25 cellular contexts compared by ENCODE assay signal in the genomic region with DNA sequence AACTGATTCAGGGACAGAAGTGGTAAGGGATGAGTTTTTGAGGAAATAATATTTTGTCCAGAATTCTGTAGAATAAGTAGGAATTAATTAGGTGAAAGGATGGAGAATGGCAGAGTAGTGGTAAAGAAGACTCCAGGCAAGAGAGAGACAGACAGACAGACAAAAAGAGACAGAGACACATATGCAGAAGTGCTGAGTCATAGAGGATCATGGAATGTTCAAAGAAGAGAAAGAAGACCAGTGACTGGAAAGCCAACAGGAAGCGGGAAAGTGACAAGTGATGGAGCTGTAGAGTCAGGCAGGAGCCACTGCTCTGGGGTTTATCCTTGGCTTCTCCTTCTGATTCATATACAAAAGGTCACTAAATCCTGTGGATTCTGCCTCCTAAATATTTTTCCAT.
DNase-seq lines count a peak whose midpoint lies in the region; TF ChIP-seq lines count a peak whose summit lies in the region.
"Had no signal": no experiment of that assay in that cellular context is flagged by ENCODE, and none has a peak within 500 bp of the region (broad histone marks: within the 10 kb centered on the region; RNA-seq: fewer than 3 reads in every experiment).

No MANE protein-coding gene starts in this region.

- intact Hi-C loops in prostate gland (cut with DNase I), result no loop called here

- DNase-seq in DMS53 treated with DMSO at 0.1 percent for 48 hours (lab: John Stamatoyannopoulos, UW; ENCODE audit: unreplicated experiment) (peak; percentile 37), LHCN-M2 (ENCODE audit: low read depth) (peak; percentile 10), amniotic epithelial cell (ENCODE audit: low read depth) (peak; percentile 3), iris pigment epithelial cell (ENCODE audit: low read depth) (peak; percentile 27), osteocyte (ENCODE audit: extremely low spot score, unreplicated experiment) (no peak), RPMI8226 (no peak), NCI-H2196 (lab: John Stamatoyannopoulos, UW; ENCODE audit: unreplicated experiment) (no peak), prostate gland (ENCODE audit: low spot score) (no peak)
- DNase-seq: activated CD4-positive, alpha-beta memory T cell treated with anti-CD3 and anti-CD28 coated beads, Interleukin-2, amount 10 ng/mL, durations not matched to agents 7 days and 5 days; activated effector memory CD4-positive, alpha-beta T cell treated with anti-CD3 and anti-CD28 coated beads, Interleukin-2, amount 50 U/mL, for 16 hours; foreskin melanocyte; left ventricle myocardium inferior; midbrain; NCI-H1694; NCI-H2171; NCI-H69; ovary; right cardiac atrium; stimulated activated CD4-positive, alpha-beta T cell treated with anti-CD3 and anti-CD28 coated beads, Interleukin-4, amount 100 ng/mL, for 4 hours; stimulated activated naive CD4-positive, alpha-beta T cell treated with Interleukin-2 at 50 U/mL for 16 hours; SW 1271 had no signal

- no peaks in the 10 kb centered on the region for H3K4me1 ChIP-seq in prostate gland (replicated peaks)
- H3K4me1 ChIP-seq: left ventricle myocardium inferior, vagina had no signal

- no peak for TF ChIP-seq CTCF in osteocyte (IDR thresholded peaks at IDR 0.05)
- no peak for TF ChIP-seq CTCF in prostate gland (IDR thresholded peaks at IDR 0.05)

- no peaks in the 10 kb centered on the region for H3K36me3 Mint-ChIP-seq in osteocyte (ENCODE audit: unreplicated experiment)
- H3K36me3 Mint-ChIP-seq: CD14-positive monocyte; natural killer cell treated with Interleukin-12 subunit alpha and Interleukin-12 subunit beta and Interleukin-15 and Interleukin-18, amount 100 ng/mL, for 72 hours had no signal

- no peaks in the 10 kb centered on the region for H3K4me1 Mint-ChIP-seq in osteocyte (ENCODE audit: unreplicated experiment)
- H3K4me1 Mint-ChIP-seq: activated CD4-positive, alpha-beta memory T cell treated with anti-CD3 and anti-CD28 coated beads, Interleukin-2, amount 10 ng/mL, durations not matched to agents 7 days and 5 days; CD14-positive monocyte had no signal

- no peaks in the 10 kb centered on the region for H3K9me3 Mint-ChIP-seq in osteocyte (ENCODE audit: unreplicated experiment)
- H3K9me3 Mint-ChIP-seq: natural killer cell treated with Interleukin-12 subunit alpha and Interleukin-12 subunit beta and Interleukin-15 and Interleukin-18, amount 100 ng/mL, for 72 hours had no signal

- no peak overlapping the region for H3K4me3 Mint-ChIP-seq in osteocyte (ENCODE audit: unreplicated experiment)
- H3K4me3 Mint-ChIP-seq: activated CD4-positive, alpha-beta memory T cell treated with anti-CD3 and anti-CD28 coated beads, Interleukin-2, amount 10 ng/mL, durations not matched to agents 7 days and 5 days; CD14-positive monocyte; natural killer cell treated with Interleukin-12 subunit alpha and Interleukin-12 subunit beta and Interleukin-15 and Interleukin-18, amount 100 ng/mL, for 72 hours had no signal

- no peaks in the 10 kb centered on the region for H3K9me3 ChIP-seq in prostate gland
- H3K9me3 ChIP-seq: left ventricle myocardium inferior, ovary, thoracic aorta, vagina had no signal

- no peaks in the 10 kb centered on the region for H3K36me3 ChIP-seq in prostate gland
- H3K36me3 ChIP-seq: left ventricle myocardium inferior, ovary, thoracic aorta, vagina had no signal

- no peak for TF ChIP-seq POLR2A in prostate gland (IDR thresholded peaks at IDR 0.05)

- peaks cover 19% of the 10 kb centered on the region for H3K27me3 Mint-ChIP-seq in osteocyte (ENCODE audit: unreplicated experiment)

- H3K27me3 ChIP-seq in prostate gland (replicated peaks; ENCODE audit: insufficient read depth), result no peaks in the 10 kb centered on the region
- H3K27me3 ChIP-seq: ovary, vagina had no signal

- 100% methylated on average over 1 of the region's 1 CpG for WGBS in prostate gland

- no peak overlapping the region for H3K27ac ChIP-seq in prostate gland
- H3K27ac ChIP-seq: left ventricle myocardium inferior, ovary, thoracic aorta, vagina had no signal

- no peak overlapping the region for H3K4me3 ChIP-seq in prostate gland
- H3K4me3 ChIP-seq: left ventricle myocardium inferior, ovary, thoracic aorta, vagina had no signal

- no peak overlapping the region for H3K27ac Mint-ChIP-seq in osteocyte (ENCODE audit: unreplicated experiment)
- H3K27ac Mint-ChIP-seq: activated CD4-positive, alpha-beta memory T cell treated with anti-CD3 and anti-CD28 coated beads, Interleukin-2, amount 10 ng/mL, durations not matched to agents 7 days and 5 days; CD14-positive monocyte; natural killer cell treated with Interleukin-12 subunit alpha and Interleukin-12 subunit beta and Interleukin-15 and Interleukin-18, amount 100 ng/mL, for 72 hours had no signal

Comparison
In these comparisons a context has a peak if more than half of its experiments do, and no peak if none do; other contexts are left out.
1. DNase-seq: peak in DMS53 treated with DMSO at 0.1 percent for 48 hours (single experiment), LHCN-M2 (single experiment), amniotic epithelial cell (single experiment) and iris pigment epithelial cell (single experiment); none in osteocyte (single experiment), RPMI8226 (single experiment), NCI-H2196 (single experiment) and prostate gland (single experiment).